Comparison of ENCODE assay signal across 26 cellular contexts in the genomic region with DNA sequence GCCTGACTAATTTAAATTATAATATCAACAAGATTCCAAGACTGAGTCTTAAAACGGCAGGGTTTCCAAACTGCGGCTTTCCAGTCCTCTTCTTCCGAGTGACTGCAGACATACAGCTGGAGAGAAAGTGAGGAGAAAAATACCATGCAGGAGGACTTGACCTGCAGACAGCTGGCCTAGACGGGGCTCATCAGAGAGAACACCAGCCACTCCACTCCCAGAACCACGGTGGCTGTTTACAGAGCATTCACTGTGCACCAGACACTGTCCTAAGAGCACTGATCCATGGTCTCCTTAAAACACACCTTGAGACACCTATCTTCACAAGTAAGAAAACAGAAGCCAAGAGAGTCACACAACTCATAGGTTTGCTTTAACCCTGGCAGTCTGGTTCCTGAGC.
"Had no signal": no experiment of that assay in that cellular context is flagged by ENCODE, and none has a peak within 500 bp of the region (broad histone marks: within the 10 kb centered on the region; RNA-seq: fewer than 3 reads in every experiment).

No MANE protein-coding gene starts in this region.

- DNase-seq: colonic mucosa; cortex of kidney; effector CD8-positive, alpha-beta T cell; effector memory CD8-positive, alpha-beta T cell; endodermal cell; erythroblast; foreskin keratinocyte; heart left ventricle; hypothalamus; immature natural killer cell; islet precursor cell; kidney; kidney glomerular epithelial cell; left colon; left ventricle myocardium superior; mammary epithelial cell; mesendoderm; midbrain had no signal

- ATAC-seq: effector memory CD8-positive, alpha-beta T cell; foreskin keratinocyte; gastroesophageal sphincter; left colon; left lobe of liver; left ventricle myocardium superior had no signal

- H3K27ac Mint-ChIP-seq: dendritic cell treated with granulocyte-macrophage colony-stimulating factor and Interleukin-4, amounts not matched to agents 40 ng/mL and 50 ng/mL, for 4 days; effector memory CD8-positive, alpha-beta T cell; endodermal cell; immature natural killer cell; memory B cell had no signal

- H3K27me3 Mint-ChIP-seq: dendritic cell treated with granulocyte-macrophage colony-stimulating factor and Interleukin-4, amounts not matched to agents 40 ng/mL and 50 ng/mL, for 4 days; effector memory CD8-positive, alpha-beta T cell; memory B cell had no signal

- H3K4me3 Mint-ChIP-seq: dendritic cell treated with granulocyte-macrophage colony-stimulating factor and Interleukin-4, amounts not matched to agents 40 ng/mL and 50 ng/mL, for 4 days; effector memory CD8-positive, alpha-beta T cell; endodermal cell; immature natural killer cell; memory B cell had no signal

- H3K4me1 ChIP-seq: colonic mucosa had no signal

- H3K4me1 Mint-ChIP-seq: endodermal cell, memory B cell had no signal

- H3K27ac ChIP-seq: colonic mucosa, epithelial cell of prostate, foreskin keratinocyte, heart left ventricle, hepatocyte had no signal

- H3K36me3 ChIP-seq: colonic mucosa, esophagus muscularis mucosa, gastroesophageal sphincter, heart left ventricle had no signal

- H3K9me3 ChIP-seq: colonic mucosa, esophagus muscularis mucosa, gastroesophageal sphincter, heart left ventricle had no signal

- H3K9me3 Mint-ChIP-seq: dendritic cell treated with granulocyte-macrophage colony-stimulating factor and Interleukin-4, amounts not matched to agents 40 ng/mL and 50 ng/mL, for 4 days; effector memory CD8-positive, alpha-beta T cell; endodermal cell; immature natural killer cell; memory B cell had no signal

- H3K27me3 ChIP-seq: colonic mucosa, esophagus muscularis mucosa, foreskin keratinocyte, gastroesophageal sphincter, heart left ventricle, hepatocyte had no signal

- H3K4me3 ChIP-seq: colonic mucosa, esophagus muscularis mucosa, gastroesophageal sphincter, heart left ventricle, hepatocyte, lung had no signal
